8 cellular contexts compared by ENCODE assay signal in the genomic region with DNA sequence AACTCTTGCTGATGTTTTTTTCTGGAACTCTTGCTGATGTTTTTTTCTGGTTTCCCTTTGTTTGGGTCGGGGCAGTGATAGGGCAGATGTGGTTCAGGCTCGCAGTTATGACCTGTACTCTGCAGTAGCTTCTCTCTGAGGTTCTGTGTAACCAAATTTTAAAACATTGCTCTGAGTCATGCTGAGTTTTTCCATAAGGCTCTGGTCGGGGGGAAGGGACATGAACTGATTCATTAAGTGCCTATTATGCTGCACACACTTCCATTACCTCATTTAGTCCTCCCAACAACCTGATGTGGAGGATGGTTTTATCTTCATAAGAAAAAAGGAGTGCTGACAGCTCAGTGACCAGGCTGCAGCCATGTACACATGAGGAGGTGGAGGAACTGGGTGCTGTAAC. TPM values are rescaled to one million over a fixed set of nuclear protein-coding genes. Genes with fewer than 3 reads are reported as not detected.
DNase-seq lines count a peak whose midpoint lies in the region; ATAC-seq, FAIRE-seq and TF ChIP-seq lines count a peak whose summit lies in the region.

No MANE protein-coding gene starts in this region.

- peaks cover 48% of the 10 kb centered on the region for H3K79me2 ChIP-seq in keratinocyte (ENCODE audit: control insufficient read depth, insufficient read depth, low read length)

- H3K9ac ChIP-seq in keratinocyte (ENCODE audit: control insufficient read depth, extremely low read depth, insufficient read depth, low read length), result peak overlapping the region; percentile 62

- dilution Hi-C loops in keratinocyte (cut with MboI; ENCODE audit: extremely low pct_ligation_motif_present, low sequenced_read_pairs), result no loop called here

- H4K20me1 ChIP-seq in keratinocyte (ENCODE audit: control insufficient read depth, extremely low read depth, insufficient read depth, low read length), result no peaks in the 10 kb centered on the region

- peak overlapping the region; percentile 63 for H3K27ac ChIP-seq in keratinocyte (ENCODE audit: control insufficient read depth, insufficient read depth, low read length)

- peaks cover 40 to 50% of the 10 kb centered on the region in 2 donors for H3K4me1 Mint-ChIP-seq in natural killer cell treated with Interleukin-12 subunit alpha and Interleukin-12 subunit beta and Interleukin-15 and Interleukin-18, amount 100 ng/mL, for 72 hours (ENCODE audit: low read depth in 2 of 2)
- peaks cover 71 to 72% of the 10 kb centered on the region in 2 donors for H3K4me1 Mint-ChIP-seq in natural killer cell
- peaks cover 80% of the 10 kb centered on the region for H3K4me1 Mint-ChIP-seq in activated naive CD4-positive, alpha-beta T cell treated with anti-CD3 and anti-CD28 coated beads for 36 hours (ENCODE audit: low read depth)

- FAIRE-seq in keratinocyte (lab: Jason Lieb, UNC) (peak; percentile 95), urothelium cell line (lab: Jason Lieb, UNC) (no peak)

- CTCF ChIA-PET in activated naive CD4-positive, alpha-beta T cell treated with anti-CD3 and anti-CD28 coated beads for 36 hours (lab: Charles Lee), result interaction anchor here (0.6 to 1.2 kb wide), 3 partner anchors 14 to 157 kb away, joined by 3 to 4 read pairs (median 3); no protein-coding TSS in a partner anchor

- H3K9me3 Mint-ChIP-seq in natural killer cell treated with Interleukin-12 subunit alpha and Interleukin-12 subunit beta and Interleukin-15 and Interleukin-18, amount 100 ng/mL, for 72 hours, result no peaks in the 10 kb centered on the region
- H3K9me3 Mint-ChIP-seq in natural killer cell, result no peaks in the 10 kb centered on the region
- H3K9me3 Mint-ChIP-seq in activated naive CD4-positive, alpha-beta T cell treated with anti-CD3 and anti-CD28 coated beads for 36 hours, result no peaks in the 10 kb centered on the region

- no peaks in the 10 kb centered on the region for H3K9me3 ChIP-seq in keratinocyte (ENCODE audit: control insufficient read depth, low read depth, low read length)

- no peaks in the 10 kb centered on the region for H3K27me3 Mint-ChIP-seq in natural killer cell treated with Interleukin-12 subunit alpha and Interleukin-12 subunit beta and Interleukin-15 and Interleukin-18, amount 100 ng/mL, for 72 hours
- H3K27me3 Mint-ChIP-seq in natural killer cell (ENCODE audit: low read depth in 2 of 2), result no peaks in the 10 kb centered on the region
- H3K27me3 Mint-ChIP-seq in activated naive CD4-positive, alpha-beta T cell treated with anti-CD3 and anti-CD28 coated beads for 36 hours (ENCODE audit: low read depth), result no peaks in the 10 kb centered on the region

- no peaks in the 10 kb centered on the region for H3K27me3 ChIP-seq in keratinocyte (ENCODE audit: control insufficient read depth, extremely low read depth, insufficient read depth, low read length)

- ATAC-seq in natural killer cell treated with Interleukin-12 subunit alpha and Interleukin-12 subunit beta and Interleukin-15 and Interleukin-18, amount 100 ng/mL, for 72 hours, result peak; percentile 48 to 71
- ATAC-seq in natural killer cell (no peak), GM19467 (IDR thresholded peaks at IDR 0.05; ENCODE audit: unreplicated experiment) (no peak)

- TF ChIP-seq CTCF in natural killer cell (IDR thresholded peaks at IDR 0.05) (no peak), keratinocyte (optimal IDR thresholded peaks at IDR 0.05 in 1 of 3, IDR thresholded peaks at IDR 0.05 in 1 of 3, conservative IDR thresholded peaks at IDR 0.05 in 1 of 3; ENCODE audit: extremely low read depth in 1 of 3, insufficient read depth in 2 of 3, low read length in 3 of 3) (no peak)

- H2AFZ ChIP-seq in keratinocyte (ENCODE audit: control insufficient read depth, low read length), result no peak overlapping the region

- DNase-seq in natural killer cell treated with Interleukin-12 subunit alpha and Interleukin-12 subunit beta and Interleukin-15 and Interleukin-18, amount 100 ng/mL, for 72 hours (ENCODE audit: low spot score), result no peak
- no peak for DNase-seq in natural killer cell
- DNase-seq in activated naive CD4-positive, alpha-beta T cell treated with anti-CD3 and anti-CD28 coated beads for 36 hours, result peak; percentile 80
- DNase-seq in keratinocyte (ENCODE audit: low read depth, low spot score), result peak; percentile 54
- peak; percentile 76 for DNase-seq in urothelium cell line (ENCODE audit: low spot score)
- no peak for DNase-seq in ureter (ENCODE audit: low spot score)
- DNase-seq in foreskin melanocyte, result no peak

- H3K4me3 Mint-ChIP-seq in natural killer cell treated with Interleukin-12 subunit alpha and Interleukin-12 subunit beta and Interleukin-15 and Interleukin-18, amount 100 ng/mL, for 72 hours, result no peak overlapping the region
- no peak overlapping the region for H3K4me3 Mint-ChIP-seq in natural killer cell
- no peak overlapping the region for H3K4me3 Mint-ChIP-seq in activated naive CD4-positive, alpha-beta T cell treated with anti-CD3 and anti-CD28 coated beads for 36 hours

- no peaks in the 10 kb centered on the region for H3K36me3 Mint-ChIP-seq in natural killer cell treated with Interleukin-12 subunit alpha and Interleukin-12 subunit beta and Interleukin-15 and Interleukin-18, amount 100 ng/mL, for 72 hours
- H3K36me3 Mint-ChIP-seq in natural killer cell, result no peaks in the 10 kb centered on the region
- H3K36me3 Mint-ChIP-seq in activated naive CD4-positive, alpha-beta T cell treated with anti-CD3 and anti-CD28 coated beads for 36 hours (ENCODE audit: low read depth), result no peaks in the 10 kb centered on the region

- peaks cover 2% of the 10 kb centered on the region for H3K9me1 ChIP-seq in keratinocyte (ENCODE audit: control insufficient read depth, extremely low read depth, insufficient read depth, low read length)

- intact Hi-C loops in natural killer cell (cut with micrococcal nuclease), result no loop called here
- intact Hi-C loops in activated naive CD4-positive, alpha-beta T cell treated with anti-CD3 and anti-CD28 coated beads for 36 hours (cut with micrococcal nuclease), result loop anchor here (1.0 kb wide), 1 partner anchor 19 kb away; a partner anchor contains a TSS

- H3K36me3 ChIP-seq in keratinocyte (ENCODE audit: control insufficient read depth in 2 of 2, extremely low read depth in 1 of 2, insufficient read depth in 2 of 2, low read length in 2 of 2), result no peaks in the 10 kb centered on the region

- peak overlapping the region; percentile 48 to 64 for H3K27ac Mint-ChIP-seq in natural killer cell treated with Interleukin-12 subunit alpha and Interleukin-12 subunit beta and Interleukin-15 and Interleukin-18, amount 100 ng/mL, for 72 hours
- peak overlapping the region in 1 of 2 donors; percentile 57 for H3K27ac Mint-ChIP-seq in natural killer cell
- peak overlapping the region; percentile 84 for H3K27ac Mint-ChIP-seq in activated naive CD4-positive, alpha-beta T cell treated with anti-CD3 and anti-CD28 coated beads for 36 hours

- H3K4me1 ChIP-seq in keratinocyte (ENCODE audit: control insufficient read depth, extremely low read depth, insufficient read depth, low read length), result peaks cover 30% of the 10 kb centered on the region

- no peak overlapping the region for H3K4me3 ChIP-seq in keratinocyte (ENCODE audit: control insufficient read depth in 2 of 3, extremely low read depth in 1 of 3, insufficient read depth in 2 of 3, low read depth in 1 of 3, low read length in 3 of 3)

- H3K4me2 ChIP-seq in keratinocyte (ENCODE audit: control insufficient read depth, extremely low read depth, insufficient read depth, low read depth, low read length), result peak overlapping the region; percentile 65

RNA-seq across cellular contexts. Expression of a gene that starts 18.9 kb away (rescaled TPM):
- 10 to 100 TPM; 43.6 to 52.7 TPM for total RNA-seq in natural killer cell treated with Interleukin-12 subunit alpha and Interleukin-12 subunit beta and Interleukin-15 and Interleukin-18, amount 100 ng/mL, for 72 hours
- total RNA-seq in natural killer cell, result 100 to 1,000 TPM; 112 to 141 (median 138) TPM
- 10 to 100 TPM; 37.9 TPM for total RNA-seq in activated naive CD4-positive, alpha-beta T cell treated with anti-CD3 and anti-CD28 coated beads for 36 hours
- polyA plus RNA-seq in keratinocyte, result 5.6 to 6.2 TPM (median 5.9 TPM) in 3 replicates
- 14.4 TPM for polyA plus RNA-seq in keratinocyte (2011; ENCODE audit: low read depth)
- 2.9 and 3.2 TPM in 2 replicates for polyA plus RNA-seq in keratinocyte (2011; cell fraction: cytosol; rRNA removed)
- 15.5 and 19.1 TPM in 2 replicates for polyA plus RNA-seq in keratinocyte (2011; cell fraction: nucleus; rRNA removed)
- 4.6 and 7.8 TPM in 2 replicates for polyA plus RNA-seq in keratinocyte (2012; ENCODE audit: low replicate concordance)
- polyA minus RNA-seq in keratinocyte, result 32.5 to 38.7 TPM (median 34.5 TPM) in 3 replicates
- polyA minus RNA-seq in keratinocyte (2011; cell fraction: cytosol; rRNA and poly(A)+ RNA removed), result 14.2 TPM
- polyA minus RNA-seq in keratinocyte (2011; cell fraction: nucleus; rRNA and poly(A)+ RNA removed), result 33.3 and 61.8 TPM in 2 replicates
- total RNA-seq in ureter, result 63.3 TPM

Comparison
In these comparisons a context has a peak if more than half of its experiments do, and no peak if none do; other contexts are left out.
1. ATAC-seq: peak in natural killer cell treated with Interleukin-12 subunit alpha and Interleukin-12 subunit beta and Interleukin-15 and Interleukin-18, amount 100 ng/mL, for 72 hours (2 of 2); none in natural killer cell (0 of 3) and GM19467 (single experiment).
2. DNase-seq: peak in activated naive CD4-positive, alpha-beta T cell treated with anti-CD3 and anti-CD28 coated beads for 36 hours (single experiment), keratinocyte (single experiment) and urothelium cell line (single experiment); none in natural killer cell treated with Interleukin-12 subunit alpha and Interleukin-12 subunit beta and Interleukin-15 and Interleukin-18, amount 100 ng/mL, for 72 hours (single experiment), natural killer cell (single experiment), ureter (single experiment) and foreskin melanocyte (single experiment).